Comparison of ENCODE assay signal across 8 cellular contexts in genomic region chr4:83252782-83253405, GRCh38.
DNase-seq lines count a peak whose midpoint lies in the region.

No MANE protein-coding gene starts in this region.

- peaks cover 10% of the 10 kb centered on the region for H3K4me1 ChIP-seq in HAP-1

- in situ Hi-C loops in HAP-1 (cut with MboI; ENCODE audit: low sequenced_read_pairs) = loop anchor here (10.0 to 25.0 kb wide), 2 partner anchors 168 to 791 kb away; no protein-coding TSS in a partner anchor

- no peaks in the 10 kb centered on the region for H3K9me3 ChIP-seq in HAP-1

- DNase-seq in DMS153 treated with DMSO at 0.1 percent for 48 hours (lab: John Stamatoyannopoulos, UW; ENCODE audit: unreplicated experiment) (peak; percentile 80), HAP-1 (ENCODE audit: low spot score in 2 of 2) (peak; percentile 46 to 81), NCI-H1694 treated with DMSO at 0.1 percent for 48 hours (lab: John Stamatoyannopoulos, UW) (peak; percentile 57), T-helper 2 cell (peak in 4 of 5 experiments; percentile 31 to 78 (median 54)), amniotic epithelial cell (ENCODE audit: low read depth) (peak; percentile 65), iris pigment epithelial cell (ENCODE audit: low read depth) (peak; percentile 82), GM19240 (ENCODE audit: insufficient read length, low spot score) (no peak)
- peak; percentile 31 to 51 (median 38) for DNase-seq in stimulated activated CD4-positive, alpha-beta T cell treated with anti-CD3 and anti-CD28 coated beads, TNF-alpha, amount 100 ng/mL, for 1 hour (ENCODE audit: low read depth in 3 of 3, low spot score in 1 of 3)

- no peaks in the 10 kb centered on the region for H3K27me3 ChIP-seq in HAP-1 (ENCODE audit: low read depth)

- H3K36me3 ChIP-seq in HAP-1 (replicated peaks) = no peaks in the 10 kb centered on the region; the same call in 1 of the 2 replicates

- H3K4me3 ChIP-seq in HAP-1 = no peak overlapping the region
